ENCODE assay signal across 1 cellular context in the genomic region with DNA sequence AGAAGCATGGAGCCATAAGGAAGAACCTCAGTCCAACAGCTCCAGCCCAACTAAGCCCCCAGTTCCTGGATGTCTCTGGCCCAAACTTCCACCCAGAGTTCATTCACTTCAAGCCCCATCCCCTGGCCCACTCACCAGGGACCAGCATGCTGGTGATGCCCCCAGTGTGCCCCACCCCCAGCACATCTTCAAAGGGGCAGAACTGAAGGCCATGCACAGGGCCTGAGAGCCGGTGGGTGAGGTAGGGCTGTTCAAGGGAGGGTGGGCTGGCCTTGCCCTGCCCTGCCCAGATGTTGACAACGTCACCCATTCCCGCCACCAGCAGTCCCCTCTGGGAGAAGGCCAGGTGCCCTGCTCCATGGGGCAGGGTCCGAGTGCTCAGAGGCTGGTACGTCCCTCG.
TF ChIP-seq lines count a peak whose summit lies in the region.

No MANE protein-coding gene starts in this region.

TF ChIP-seq in HEK293, 187 proteins besides CTCF, POLR2A, EP300 and RAD21:
- TF ChIP-seq ZNF449 (tag by site-specific recombination; IDR thresholded peaks at IDR 0.05) (0 out of 2 replicates have a peak, but pooled peaks have one; percentile 46), ZNF521 (tag by site-specific recombination; IDR thresholded peaks at IDR 0.05) (no peak)
